Comparison of ENCODE assay signal across 1 cellular context in the genomic region with DNA sequence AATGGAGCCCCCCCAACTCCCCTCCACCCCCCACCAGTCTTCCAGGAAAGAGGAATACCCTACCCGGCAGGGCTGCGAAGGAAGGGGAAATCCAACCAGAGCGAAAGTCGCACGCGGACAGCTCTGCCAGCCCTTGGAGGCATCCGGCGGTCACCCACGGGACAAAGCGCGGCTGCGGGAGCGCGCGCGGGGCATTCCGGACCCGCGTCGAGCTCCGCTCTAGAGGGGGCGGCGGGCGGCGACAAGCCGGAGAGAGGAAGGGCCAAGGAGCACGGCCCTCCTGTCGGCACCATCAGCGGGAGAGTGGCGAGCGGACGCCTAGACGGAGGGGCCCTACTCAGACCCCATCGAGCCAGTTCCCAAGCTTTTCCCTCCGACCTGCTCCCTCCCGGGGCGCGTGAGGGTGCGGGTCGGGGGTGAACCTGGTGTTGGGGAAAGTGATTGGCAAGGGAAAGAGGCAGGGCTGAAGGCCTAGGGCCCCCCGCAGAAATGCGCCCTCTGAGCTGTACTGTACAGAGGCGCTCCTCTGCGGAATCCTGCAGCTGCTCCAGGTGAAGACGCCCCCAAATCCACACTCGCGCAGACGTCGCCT.
A peak's percentile ranks its signal among the peaks of the same experiment; 100 is the strongest.
TF ChIP-seq lines count a peak whose summit lies in the region.

No MANE protein-coding gene starts in this region.

TF ChIP-seq in GM12878, 131 proteins besides CTCF, POLR2A, EP300 and RAD21 (continued from another document and continues in another):
- TF ChIP-seq SKIL (IDR thresholded peaks at IDR 0.05; ENCODE audit: low read depth, poor library complexity, severe bottlenecking), result no peak
- TF ChIP-seq IKZF2 (IDR thresholded peaks at IDR 0.05), result peak; percentile 85 to 90
- no peak for TF ChIP-seq SIN3A (IDR thresholded peaks at IDR 0.05; ENCODE audit: low read depth, low read length)
- TF ChIP-seq, protein P1, sequence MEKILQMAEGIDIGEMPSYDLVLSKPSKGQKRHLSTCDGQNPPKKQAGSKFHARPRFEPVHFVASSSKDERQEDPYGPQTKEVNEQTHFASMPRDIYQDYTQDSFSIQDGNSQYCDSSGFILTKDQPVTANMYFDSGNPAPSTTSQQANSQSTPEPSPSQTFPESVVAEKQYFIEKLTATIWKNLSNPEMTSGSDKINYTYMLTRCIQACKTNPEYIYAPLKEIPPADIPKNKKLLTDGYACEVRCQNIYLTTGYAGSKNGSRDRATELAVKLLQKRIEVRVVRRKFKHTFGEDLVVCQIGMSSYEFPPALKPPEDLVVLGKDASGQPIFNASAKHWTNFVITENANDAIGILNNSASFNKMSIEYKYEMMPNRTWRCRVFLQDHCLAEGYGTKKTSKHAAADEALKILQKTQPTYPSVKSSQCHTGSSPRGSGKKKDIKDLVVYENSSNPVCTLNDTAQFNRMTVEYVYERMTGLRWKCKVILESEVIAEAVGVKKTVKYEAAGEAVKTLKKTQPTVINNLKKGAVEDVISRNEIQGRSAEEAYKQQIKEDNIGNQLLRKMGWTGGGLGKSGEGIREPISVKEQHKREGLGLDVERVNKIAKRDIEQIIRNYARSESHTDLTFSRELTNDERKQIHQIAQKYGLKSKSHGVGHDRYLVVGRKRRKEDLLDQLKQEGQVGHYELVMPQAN (conservative IDR thresholded peaks at IDR 0.05), result peak; percentile 35; the same call in 1 of the 2 replicates
- no peak for TF ChIP-seq ELK1 (IDR thresholded peaks at IDR 0.05; ENCODE audit: low read depth, low read length)
- TF ChIP-seq SMC3 (IDR thresholded peaks at IDR 0.05; ENCODE audit: borderline replicate concordance, low read length), result no peak
- TF ChIP-seq SPI1 (IDR thresholded peaks at IDR 0.05; ENCODE audit: borderline replicate concordance, insufficient read depth, low read depth, low read length), result no peak
- no peak for TF ChIP-seq BCLAF1 (IDR thresholded peaks at IDR 0.05)
- no peak for TF ChIP-seq ZNF207 (IDR thresholded peaks at IDR 0.05; ENCODE audit: borderline replicate concordance)
- TF ChIP-seq USF1 (IDR thresholded peaks at IDR 0.05; ENCODE audit: borderline replicate concordance, extremely low read length, insufficient read depth, low read depth, low read length), result no peak
- TF ChIP-seq NRF1 (conservative IDR thresholded peaks at IDR 0.05; ENCODE audit: low read depth, low read length), result no peak
- TF ChIP-seq BACH1 (IDR thresholded peaks at IDR 0.05; ENCODE audit: borderline replicate concordance), result peak; percentile 55
- TF ChIP-seq IKZF1 (conservative IDR thresholded peaks at IDR 0.05), result peak; percentile 88
- TF ChIP-seq LARP7 (IDR thresholded peaks at IDR 0.05), result peak; percentile 57; the same call in 1 of the 2 replicates
- TF ChIP-seq PKNOX1 (IDR thresholded peaks at IDR 0.05), result no peak
- TF ChIP-seq TARDBP (IDR thresholded peaks at IDR 0.05; ENCODE audit: borderline replicate concordance), result no peak
- no peak for TF ChIP-seq BRCA1 (IDR thresholded peaks at IDR 0.05; ENCODE audit: low read depth, low read length)
- 0 out of 2 replicates have a peak, but pooled peaks have one; percentile 6 for TF ChIP-seq TCF3 (IDR thresholded peaks at IDR 0.05; ENCODE audit: borderline replicate concordance, insufficient read depth, low read depth, low read length)
- no peak for TF ChIP-seq ATF7 (IDR thresholded peaks at IDR 0.05; ENCODE audit: low read depth)
- TF ChIP-seq HCFC1 (IDR thresholded peaks at IDR 0.05; ENCODE audit: low read length), result no peak
- no peak for TF ChIP-seq PML (IDR thresholded peaks at IDR 0.05; ENCODE audit: low read length)
- TF ChIP-seq, protein P2, sequence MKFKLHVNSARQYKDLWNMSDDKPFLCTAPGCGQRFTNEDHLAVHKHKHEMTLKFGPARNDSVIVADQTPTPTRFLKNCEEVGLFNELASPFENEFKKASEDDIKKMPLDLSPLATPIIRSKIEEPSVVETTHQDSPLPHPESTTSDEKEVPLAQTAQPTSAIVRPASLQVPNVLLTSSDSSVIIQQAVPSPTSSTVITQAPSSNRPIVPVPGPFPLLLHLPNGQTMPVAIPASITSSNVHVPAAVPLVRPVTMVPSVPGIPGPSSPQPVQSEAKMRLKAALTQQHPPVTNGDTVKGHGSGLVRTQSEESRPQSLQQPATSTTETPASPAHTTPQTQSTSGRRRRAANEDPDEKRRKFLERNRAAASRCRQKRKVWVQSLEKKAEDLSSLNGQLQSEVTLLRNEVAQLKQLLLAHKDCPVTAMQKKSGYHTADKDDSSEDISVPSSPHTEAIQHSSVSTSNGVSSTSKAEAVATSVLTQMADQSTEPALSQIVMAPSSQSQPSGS (IDR thresholded peaks at IDR 0.05; ENCODE audit: low read length), result no peak
- no peak for TF ChIP-seq NR2F1 (conservative IDR thresholded peaks at IDR 0.05)
- TF ChIP-seq HSF1 (IDR thresholded peaks at IDR 0.05; ENCODE audit: low read depth, low read length), result no peak
- no peak for TF ChIP-seq STAT1 (conservative IDR thresholded peaks at IDR 0.05)
- TF ChIP-seq, protein P3, sequence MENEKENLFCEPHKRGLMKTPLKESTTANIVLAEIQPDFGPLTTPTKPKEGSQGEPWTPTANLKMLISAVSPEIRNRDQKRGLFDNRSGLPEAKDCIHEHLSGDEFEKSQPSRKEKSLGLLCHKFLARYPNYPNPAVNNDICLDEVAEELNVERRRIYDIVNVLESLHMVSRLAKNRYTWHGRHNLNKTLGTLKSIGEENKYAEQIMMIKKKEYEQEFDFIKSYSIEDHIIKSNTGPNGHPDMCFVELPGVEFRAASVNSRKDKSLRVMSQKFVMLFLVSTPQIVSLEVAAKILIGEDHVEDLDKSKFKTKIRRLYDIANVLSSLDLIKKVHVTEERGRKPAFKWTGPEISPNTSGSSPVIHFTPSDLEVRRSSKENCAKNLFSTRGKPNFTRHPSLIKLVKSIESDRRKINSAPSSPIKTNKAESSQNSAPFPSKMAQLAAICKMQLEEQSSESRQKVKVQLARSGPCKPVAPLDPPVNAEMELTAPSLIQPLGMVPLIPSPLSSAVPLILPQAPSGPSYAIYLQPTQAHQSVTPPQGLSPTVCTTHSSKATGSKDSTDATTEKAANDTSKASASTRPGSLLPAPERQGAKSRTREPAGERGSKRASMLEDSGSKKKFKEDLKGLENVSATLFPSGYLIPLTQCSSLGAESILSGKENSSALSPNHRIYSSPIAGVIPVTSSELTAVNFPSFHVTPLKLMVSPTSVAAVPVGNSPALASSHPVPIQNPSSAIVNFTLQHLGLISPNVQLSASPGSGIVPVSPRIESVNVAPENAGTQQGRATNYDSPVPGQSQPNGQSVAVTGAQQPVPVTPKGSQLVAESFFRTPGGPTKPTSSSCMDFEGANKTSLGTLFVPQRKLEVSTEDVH (IDR thresholded peaks at IDR 0.05; ENCODE audit: low read depth, partially characterized antibody), result no peak
- no peak for TF ChIP-seq KLF5 (IDR thresholded peaks at IDR 0.05; ENCODE audit: partially characterized antibody)
- no peak for TF ChIP-seq GABPA (IDR thresholded peaks at IDR 0.05; ENCODE audit: low read depth)
- TF ChIP-seq ZNF384 (IDR thresholded peaks at IDR 0.05; ENCODE audit: borderline replicate concordance, low read depth, low read length), result no peak
- TF ChIP-seq, protein P4, sequence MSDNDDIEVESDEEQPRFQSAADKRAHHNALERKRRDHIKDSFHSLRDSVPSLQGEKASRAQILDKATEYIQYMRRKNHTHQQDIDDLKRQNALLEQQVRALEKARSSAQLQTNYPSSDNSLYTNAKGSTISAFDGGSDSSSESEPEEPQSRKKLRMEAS (IDR thresholded peaks at IDR 0.05; ENCODE audit: low read depth, low read length), result no peak; the same call in 1 of the 2 replicates
- TF ChIP-seq, protein P5, sequence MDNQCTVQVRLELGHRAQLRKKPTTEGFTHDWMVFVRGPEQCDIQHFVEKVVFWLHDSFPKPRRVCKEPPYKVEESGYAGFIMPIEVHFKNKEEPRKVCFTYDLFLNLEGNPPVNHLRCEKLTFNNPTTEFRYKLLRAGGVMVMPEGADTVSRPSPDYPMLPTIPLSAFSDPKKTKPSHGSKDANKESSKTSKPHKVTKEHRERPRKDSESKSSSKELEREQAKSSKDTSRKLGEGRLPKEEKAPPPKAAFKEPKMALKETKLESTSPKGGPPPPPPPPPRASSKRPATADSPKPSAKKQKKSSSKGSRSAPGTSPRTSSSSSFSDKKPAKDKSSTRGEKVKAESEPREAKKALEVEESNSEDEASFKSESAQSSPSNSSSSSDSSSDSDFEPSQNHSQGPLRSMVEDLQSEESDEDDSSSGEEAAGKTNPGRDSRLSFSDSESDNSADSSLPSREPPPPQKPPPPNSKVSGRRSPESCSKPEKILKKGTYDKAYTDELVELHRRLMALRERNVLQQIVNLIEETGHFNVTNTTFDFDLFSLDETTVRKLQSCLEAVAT (IDR thresholded peaks at IDR 0.05), result peak; percentile 58; the same call in 1 of the 2 replicates
- no peak for TF ChIP-seq BMI1 (IDR thresholded peaks at IDR 0.05; ENCODE audit: borderline replicate concordance)
- TF ChIP-seq MTA3 (IDR thresholded peaks at IDR 0.05; ENCODE audit: borderline replicate concordance, low read length), result no peak
- TF ChIP-seq POLR2AphosphoS5 (IDR thresholded peaks at IDR 0.05; ENCODE audit: low read length), result no peak; the same call in 1 of the 2 replicates
- TF ChIP-seq ESRRA (IDR thresholded peaks at IDR 0.05; ENCODE audit: low read length), result no peak
- TF ChIP-seq DPF2 (IDR thresholded peaks at IDR 0.05), result 0 out of 2 replicates have a peak, but pooled peaks have one; percentile 69
